8 cellular contexts compared by ENCODE assay signal in the genomic region with DNA sequence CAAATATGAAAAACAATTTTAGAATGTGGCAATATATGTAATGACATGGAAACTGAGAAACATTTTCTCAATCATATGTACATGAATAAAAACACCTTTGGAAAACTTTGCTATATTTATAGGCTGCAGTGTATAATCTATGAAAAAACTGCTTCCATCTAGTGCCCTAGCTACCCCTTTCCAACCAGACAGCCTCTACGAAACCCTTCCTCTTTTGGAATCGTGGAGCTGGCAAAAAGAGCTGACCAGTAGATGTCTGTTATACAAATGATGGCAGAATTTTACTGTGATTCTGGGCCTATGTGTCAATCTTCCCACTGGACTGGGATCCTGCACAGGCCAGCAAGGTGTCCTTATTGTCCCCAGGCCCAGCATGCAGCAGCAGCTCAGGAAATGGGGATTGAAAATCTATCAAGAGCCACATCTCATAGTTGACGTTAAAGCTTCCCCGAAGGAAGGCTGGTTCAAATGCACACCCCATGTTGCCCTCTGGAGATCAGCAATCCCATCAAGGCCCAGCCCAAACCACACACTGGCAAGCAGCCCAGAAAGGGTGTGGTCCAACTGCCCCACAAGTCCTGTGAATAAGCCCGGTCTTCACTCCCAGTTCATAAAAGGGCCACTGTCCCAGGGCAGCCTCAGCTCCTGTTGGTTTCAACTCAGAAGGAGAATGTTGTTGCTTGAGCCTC. TPM values are rescaled to one million over a fixed set of nuclear protein-coding genes. Genes with fewer than 3 reads are reported as not detected.
DNase-seq lines count a peak whose midpoint lies in the region; ATAC-seq and TF ChIP-seq lines count a peak whose summit lies in the region.

No MANE protein-coding gene starts in this region.

- no peak for ATAC-seq in HG02973 (IDR thresholded peaks at IDR 0.05; ENCODE audit: unreplicated experiment)

- peaks cover 0 to 12% (median 2%) of the 10 kb centered on the region in 3 donors for H3K27me3 Mint-ChIP-seq in immature natural killer cell (ENCODE audit: low read depth in 3 of 3)

- H3K27me3 ChIP-seq in Peyer's patch (no peaks in the 10 kb centered on the region), fibroblast of lung (ENCODE audit: control insufficient read depth, insufficient read depth, low read length) (no peaks in the 10 kb centered on the region)

- no peak overlapping the region for H3K27ac Mint-ChIP-seq in immature natural killer cell

- H4K20me1 ChIP-seq in fibroblast of lung (ENCODE audit: control insufficient read depth, extremely low read depth, insufficient read depth, low read length): no peaks in the 10 kb centered on the region

- H3K4me1 Mint-ChIP-seq in immature natural killer cell: peaks cover 0 to 3% of the 10 kb centered on the region in 2 donors

- H3K9ac ChIP-seq in fibroblast of lung (ENCODE audit: insufficient read depth, low read length): no peak overlapping the region

- no peak for TF ChIP-seq CTCF in Peyer's patch (IDR thresholded peaks at IDR 0.05)
- TF ChIP-seq CTCF in fibroblast of lung (conservative IDR thresholded peaks at IDR 0.05 in 1 of 2, IDR thresholded peaks at IDR 0.05 in 1 of 2; ENCODE audit: low read depth in 1 of 2, low read length in 2 of 2): no peak

- no peak overlapping the region for H3K4me3 Mint-ChIP-seq in immature natural killer cell

- H3K9me3 Mint-ChIP-seq in immature natural killer cell: no peaks in the 10 kb centered on the region

- no peaks in the 10 kb centered on the region for H3K36me3 Mint-ChIP-seq in immature natural killer cell

- H3K9me3 ChIP-seq in Peyer's patch (no peaks in the 10 kb centered on the region), fibroblast of lung (ENCODE audit: control insufficient read depth, insufficient read depth, low read depth, low read length) (no peaks in the 10 kb centered on the region)

- H3K4me1 ChIP-seq in Peyer's patch (peaks cover 0 to 15% (median 2%) of the 10 kb centered on the region in 4 donors), fibroblast of lung (ENCODE audit: control insufficient read depth, extremely low read depth, insufficient read depth, low read length) (peaks cover 12% of the 10 kb centered on the region)

- peak; percentile 89 to 93 for TF ChIP-seq POLR2A in Peyer's patch (IDR thresholded peaks at IDR 0.05)

- H3K27ac ChIP-seq in Peyer's patch (peak overlapping the region in 3 of 4 donors; percentile 76 to 87 (median 86)), fibroblast of lung (ENCODE audit: insufficient read depth, low read length) (peak overlapping the region; percentile 17)

- DNase-seq in NCI-H1092 treated with DMSO at 0.1 percent for 48 hours (lab: John Stamatoyannopoulos, UW) (peak; percentile 4), NCI-H1092 (lab: John Stamatoyannopoulos, UW) (no peak), Peyer's patch (peak; percentile 29 to 97 (median 96)), fibroblast of lung (ENCODE audit: low read depth in 2 of 2) (peak; percentile 93 to 98), nucleus accumbens (lab: John Stamatoyannopoulos, UW) (peak in 53 of 56 donors; percentile 12 to 88 (median 71)), immature natural killer cell (no peak)
- DNase-seq in activated CD4-positive, alpha-beta T cell treated with anti-CD3 and anti-CD28 coated beads, Interleukin-2, amount 50 U/mL, for 4 hours: no peak

- H3K4me2 ChIP-seq in fibroblast of lung (ENCODE audit: extremely low read depth, insufficient read depth, low read length): peak overlapping the region; percentile 49

- peak overlapping the region; percentile 35 for H2AFZ ChIP-seq in fibroblast of lung (ENCODE audit: low read length)

- H3K36me3 ChIP-seq in Peyer's patch (no peaks in the 10 kb centered on the region), fibroblast of lung (ENCODE audit: control insufficient read depth, insufficient read depth, low read length) (no peaks in the 10 kb centered on the region)

- H3K4me3 ChIP-seq in Peyer's patch: peak overlapping the region in 3 of 4 donors; percentile 20 to 47 (median 41)
- peak overlapping the region in 2 of 4 experiments; percentile 12 to 13 for H3K4me3 ChIP-seq in fibroblast of lung (replicated peaks in 1 of 4; ENCODE audit: control extremely low read depth in 1 of 4, insufficient read depth in 1 of 4, low read depth in 3 of 4, low read length in 4 of 4)

- H3K79me2 ChIP-seq in fibroblast of lung (ENCODE audit: control insufficient read depth, insufficient read depth, low read length): no peaks in the 10 kb centered on the region

RNA-seq across cellular contexts. Expression of a gene that starts 8.9 kb away (rescaled TPM):
- 10 to 100 TPM; 13.8 to 18.8 (median 17.2) TPM for total RNA-seq in Peyer's patch
- total RNA-seq in fibroblast of lung: 32.9 and 45.2 TPM in 2 replicates
- polyA plus RNA-seq in fibroblast of lung: 32.0 and 42.1 TPM in 2 replicates
- polyA plus RNA-seq in fibroblast of lung (2012): 20.9 and 28.5 TPM in 2 replicates
- polyA minus RNA-seq in fibroblast of lung (ENCODE audit: low replicate concordance): 41.8 and 44.1 TPM in 2 replicates
- 10 to 100 TPM in 2 of 3 donors, 1 to 10 TPM in 1; 8.1 to 13.1 (median 10.9) TPM for polyA plus RNA-seq in immature natural killer cell

Comparison
In these comparisons a context has a peak if more than half of its experiments do, and no peak if none do; other contexts are left out.
1. DNase-seq: peak in NCI-H1092 treated with DMSO at 0.1 percent for 48 hours (single experiment), Peyer's patch (3 of 3), fibroblast of lung (2 of 2) and nucleus accumbens (53 of 56); none in NCI-H1092 (single experiment), activated CD4-positive, alpha-beta T cell treated with anti-CD3 and anti-CD28 coated beads, Interleukin-2, amount 50 U/mL, for 4 hours (0 of 2) and immature natural killer cell (0 of 3).